ENCODE assay signal across 8 cellular contexts in the genomic region with DNA sequence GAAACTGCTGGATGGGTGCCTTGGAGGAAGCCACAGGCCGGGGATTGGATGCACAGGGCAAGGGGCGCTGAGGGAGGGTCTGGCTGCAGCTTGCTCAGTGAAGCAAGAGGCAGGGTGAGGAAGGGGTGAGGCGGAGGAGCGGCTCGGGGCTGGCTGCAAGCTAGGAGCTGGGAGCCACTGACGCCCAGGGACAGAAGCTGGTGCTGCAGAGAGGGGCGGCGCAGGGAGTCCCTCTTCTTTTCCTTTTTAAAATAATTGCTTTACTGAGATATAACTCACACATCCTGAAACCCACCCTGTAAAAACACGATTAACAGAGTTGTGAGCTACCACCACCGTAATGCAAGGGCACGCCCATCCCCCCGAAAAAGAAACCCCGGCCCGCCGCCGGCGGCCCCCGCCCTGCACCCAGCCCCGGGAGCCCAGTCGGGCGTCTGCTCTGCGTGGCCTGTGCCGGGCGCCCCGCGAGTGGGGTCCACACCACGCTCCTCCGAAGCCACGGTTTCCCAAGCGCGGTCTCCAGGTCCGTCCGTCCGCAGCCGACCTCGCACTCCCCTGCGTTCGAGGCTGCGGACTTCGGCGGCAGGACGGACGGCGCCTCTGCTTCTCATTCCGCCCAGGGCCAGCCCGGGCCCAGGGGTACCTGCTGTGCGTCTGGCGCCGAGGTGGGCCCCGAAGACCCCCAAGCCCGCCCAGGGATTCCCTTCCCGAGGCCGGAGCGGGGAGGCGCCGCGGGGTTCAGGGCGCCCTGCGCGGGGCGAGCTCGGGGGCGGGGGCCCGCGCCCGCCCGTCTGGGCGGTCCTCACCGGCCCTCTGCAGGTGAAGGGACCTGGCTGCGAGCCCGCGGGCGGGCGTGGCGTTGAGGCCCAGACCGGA. TPM values are rescaled to one million over a fixed set of nuclear protein-coding genes. Genes with fewer than 3 reads are reported as not detected.
DNase-seq lines count a peak whose midpoint lies in the region; ATAC-seq and TF ChIP-seq lines count a peak whose summit lies in the region.

No MANE protein-coding gene starts in this region.

- CTCF ChIA-PET in GM10248 (lab: Yijun Ruan, JAX) = interaction anchor here (1.0 to 4.1 kb wide), 10 partner anchors 10 to 283 kb away, joined by 3 to 25 read pairs (median 5); partner anchors contain the start of gene CTBP1

- peaks cover 15 to 21% of the 10 kb centered on the region in 2 donors for H3K4me1 ChIP-seq in duodenal mucosa (ENCODE audit: control insufficient read depth in 1 of 2, insufficient read depth in 2 of 2, low read length in 2 of 2)
- peaks cover 4 to 5% of the 10 kb centered on the region in 2 donors for H3K4me1 ChIP-seq in lung (ENCODE audit: control insufficient read depth in 2 of 2, insufficient read depth in 2 of 2, low read length in 2 of 2)

- no peaks in the 10 kb centered on the region for H3K9me3 Mint-ChIP-seq in activated CD4-positive, alpha-beta T cell treated with anti-CD3 and anti-CD28 coated beads, Interleukin-2, amount 10 ng/mL, durations not matched to agents 24 days and 14 days
- no peaks in the 10 kb centered on the region for H3K9me3 Mint-ChIP-seq in stimulated activated memory B cell treated with anti-CD40 and anti-IgM and Interleukin-4, amounts not matched to agents 10 μg/mL and 1 μg/mL and 100 μg/mL, for 72 hours

- peaks cover 7% of the 10 kb centered on the region for H3K36me3 Mint-ChIP-seq in activated CD4-positive, alpha-beta T cell treated with anti-CD3 and anti-CD28 coated beads, Interleukin-2, amount 10 ng/mL, durations not matched to agents 24 days and 14 days (ENCODE audit: low read depth)
- H3K36me3 Mint-ChIP-seq in stimulated activated memory B cell treated with anti-CD40 and anti-IgM and Interleukin-4, amounts not matched to agents 10 μg/mL and 1 μg/mL and 100 μg/mL, for 72 hours = peaks cover 13% of the 10 kb centered on the region

- H3K27me3 ChIP-seq in duodenal mucosa (ENCODE audit: control insufficient read depth in 1 of 2, insufficient read depth in 2 of 2, low read length in 2 of 2) (no peaks in the 10 kb centered on the region), lung (ENCODE audit: control insufficient read depth, insufficient read depth) (no peaks in the 10 kb centered on the region)

- peaks cover 3 to 20% of the 10 kb centered on the region in 2 donors for H3K36me3 ChIP-seq in duodenal mucosa (ENCODE audit: control insufficient read depth in 1 of 2, insufficient read depth in 2 of 2, low read length in 2 of 2)
- H3K36me3 ChIP-seq in lung (ENCODE audit: control insufficient read depth in 2 of 2, insufficient read depth in 2 of 2, low read length in 2 of 2) = peaks cover 0 to 9% of the 10 kb centered on the region in 2 donors

- peak; percentile 4 for TF ChIP-seq CTCF in GM10248 (IDR thresholded peaks at IDR 0.05; ENCODE audit: control extremely low read depth, extremely low read depth, low read depth, missing control alignments)
- no peak for TF ChIP-seq CTCF in LNCaP clone FGC (IDR thresholded peaks at IDR 0.05; ENCODE audit: control insufficient read depth, extremely low read depth, insufficient read depth)
- no peak for TF ChIP-seq CTCF in lung (IDR thresholded peaks at IDR 0.05; ENCODE audit: control extremely low read depth, extremely low read depth)

- H3K27me3 Mint-ChIP-seq in activated CD4-positive, alpha-beta T cell treated with anti-CD3 and anti-CD28 coated beads, Interleukin-2, amount 10 ng/mL, durations not matched to agents 24 days and 14 days = no peaks in the 10 kb centered on the region
- H3K27me3 Mint-ChIP-seq in stimulated activated memory B cell treated with anti-CD40 and anti-IgM and Interleukin-4, amounts not matched to agents 10 μg/mL and 1 μg/mL and 100 μg/mL, for 72 hours = no peaks in the 10 kb centered on the region

- DNase-seq in GM10248 (ENCODE audit: extremely low spot score) = peak; percentile 57
- DNase-seq in LNCaP clone FGC (ENCODE audit: low read depth) = no peak
- peak; percentile 87 for DNase-seq in activated CD4-positive, alpha-beta T cell treated with anti-CD3 and anti-CD28 coated beads, Interleukin-2, amount 10 ng/mL, durations not matched to agents 24 days and 14 days
- peak; percentile 51 for DNase-seq in lung (ENCODE audit: low spot score)
- DNase-seq in cerebellar nuclear complex (lab: John Stamatoyannopoulos, UW) = no peak

- peak overlapping the region; percentile 91 for H3K27ac Mint-ChIP-seq in activated CD4-positive, alpha-beta T cell treated with anti-CD3 and anti-CD28 coated beads, Interleukin-2, amount 10 ng/mL, durations not matched to agents 24 days and 14 days
- H3K27ac Mint-ChIP-seq in stimulated activated memory B cell treated with anti-CD40 and anti-IgM and Interleukin-4, amounts not matched to agents 10 μg/mL and 1 μg/mL and 100 μg/mL, for 72 hours = peak overlapping the region; percentile 84

- peak overlapping the region; percentile 75 for H3K4me3 ChIP-seq in LNCaP clone FGC (ENCODE audit: low read depth, low read length)
- peak overlapping the region; percentile 69 to 81 for H3K4me3 ChIP-seq in duodenal mucosa (ENCODE audit: low read depth in 1 of 2, low read length in 2 of 2)
- peak overlapping the region; percentile 62 for H3K4me3 ChIP-seq in lung

- 0 to 1% methylated on average over 64 to 76 of the region's 76 CpGs for WGBS in lung, 2 donors

- H3K4me3 Mint-ChIP-seq in activated CD4-positive, alpha-beta T cell treated with anti-CD3 and anti-CD28 coated beads, Interleukin-2, amount 10 ng/mL, durations not matched to agents 24 days and 14 days = peak overlapping the region; percentile 98
- peak overlapping the region; percentile 83 for H3K4me3 Mint-ChIP-seq in stimulated activated memory B cell treated with anti-CD40 and anti-IgM and Interleukin-4, amounts not matched to agents 10 μg/mL and 1 μg/mL and 100 μg/mL, for 72 hours

- ATAC-seq in GM21723 (IDR thresholded peaks at IDR 0.05; ENCODE audit: unreplicated experiment) (peak; percentile 31), lung (ENCODE audit: insufficient read depth, low FRiP score) (peak; percentile 35)
- peak; percentile 61 for ATAC-seq in stimulated activated memory B cell treated with anti-CD40 and anti-IgM and Interleukin-4, amounts not matched to agents 10 μg/mL and 1 μg/mL and 100 μg/mL, for 72 hours

- peaks cover 32% of the 10 kb centered on the region for H3K4me1 Mint-ChIP-seq in activated CD4-positive, alpha-beta T cell treated with anti-CD3 and anti-CD28 coated beads, Interleukin-2, amount 10 ng/mL, durations not matched to agents 24 days and 14 days
- H3K4me1 Mint-ChIP-seq in stimulated activated memory B cell treated with anti-CD40 and anti-IgM and Interleukin-4, amounts not matched to agents 10 μg/mL and 1 μg/mL and 100 μg/mL, for 72 hours = peaks cover 36% of the 10 kb centered on the region

- intact Hi-C loops in activated CD4-positive, alpha-beta T cell treated with anti-CD3 and anti-CD28 coated beads, Interleukin-2, amount 10 ng/mL, durations not matched to agents 24 days and 14 days (cut with micrococcal nuclease) = loop anchor here (1.0 to 5.0 kb wide), 7 partner anchors 39 to 1726 kb away; partner anchors contain the start of genes CTBP1, FGFRL1, HTT and HTT-AS

- peak overlapping the region; percentile 84 for H3K27ac ChIP-seq in duodenal mucosa (ENCODE audit: low read depth, low read length)
- H3K27ac ChIP-seq in lung (ENCODE audit: low read depth in 1 of 2, low read length in 1 of 2) = peak overlapping the region; percentile 87 to 94

- no peaks in the 10 kb centered on the region for H3K9me3 ChIP-seq in duodenal mucosa (ENCODE audit: control insufficient read depth in 1 of 2, low read length in 2 of 2)
- no peaks in the 10 kb centered on the region for H3K9me3 ChIP-seq in lung (ENCODE audit: control insufficient read depth in 2 of 2, insufficient read depth in 1 of 2, low read length in 1 of 2)

- H3K9ac ChIP-seq in duodenal mucosa (ENCODE audit: low read depth in 1 of 2, low read length in 2 of 2) = peak overlapping the region; percentile 79 to 81

- POLR2A ChIA-PET in GM10248 (lab: Yijun Ruan, JAX) = interaction anchor here (1.1 to 1.3 kb wide), 3 partner anchors 37 to 209 kb away, joined by 3 to 6 read pairs (median 3); partner anchors contain the start of gene MAEA

RNA-seq across cellular contexts. Expression of gene UVSSA, which starts 0.9 kb away (rescaled TPM):
- 28.3 and 28.4 TPM in 2 replicates for total RNA-seq in activated CD4-positive, alpha-beta T cell treated with anti-CD3 and anti-CD28 coated beads, Interleukin-2, amount 10 ng/mL, durations not matched to agents 24 days and 14 days
- total RNA-seq in lung = 10 to 100 TPM; 17.5 to 50.9 TPM
- 10 to 100 TPM in 1 of 2 donors, 1 to 10 TPM in 1; 9.8 to 17.9 TPM for polyA plus RNA-seq in lung

RNA-seq across cellular contexts. Expression of gene MAEA, which starts 56.5 kb away (rescaled TPM):
- total RNA-seq in activated CD4-positive, alpha-beta T cell treated with anti-CD3 and anti-CD28 coated beads, Interleukin-2, amount 10 ng/mL, durations not matched to agents 24 days and 14 days = 61.3 and 62.6 TPM in 2 replicates
- total RNA-seq in lung = 10 to 100 TPM; 54.5 to 67.4 TPM
- 10 to 100 TPM; 39.7 to 67.1 TPM for polyA plus RNA-seq in lung

Comparison
In these comparisons a context has a peak if more than half of its experiments do, and no peak if none do; other contexts are left out.
1. DNase-seq: peak in GM10248 (single experiment), activated CD4-positive, alpha-beta T cell treated with anti-CD3 and anti-CD28 coated beads, Interleukin-2, amount 10 ng/mL, durations not matched to agents 24 days and 14 days (single experiment) and lung (single experiment); none in LNCaP clone FGC (single experiment) and cerebellar nuclear complex (0 of 2).
2. Peak in every context shown above with its lines, with median percentiles within 50 percentile points of each other: ATAC-seq and H3K4me3 ChIP-seq.